18 cellular contexts compared by ENCODE assay signal in the genomic region with DNA sequence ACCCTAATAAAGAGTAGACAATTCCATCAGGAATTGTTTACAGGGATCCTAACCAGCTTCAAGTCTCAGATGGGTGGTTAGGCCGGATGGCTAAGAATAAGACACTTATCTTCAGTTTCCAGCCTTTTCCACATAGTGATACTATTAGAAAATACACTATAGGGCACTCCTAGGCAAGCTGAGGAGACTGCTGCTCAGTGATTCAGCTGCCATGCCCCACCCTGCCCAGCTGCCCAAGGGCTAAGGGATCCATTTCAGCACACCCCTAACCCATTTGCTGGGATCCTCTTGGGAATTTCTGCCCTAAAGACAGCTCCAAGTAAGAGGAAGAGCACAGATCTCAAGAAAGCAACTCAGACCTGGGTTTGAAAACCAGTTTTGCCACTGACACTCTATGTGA. TPM values are rescaled to one million over a fixed set of nuclear protein-coding genes. Genes with fewer than 3 reads are reported as not detected.
DNase-seq lines count a peak whose midpoint lies in the region; ATAC-seq and TF ChIP-seq lines count a peak whose summit lies in the region.
"Had no signal": no experiment of that assay in that cellular context is flagged by ENCODE, and none has a peak within 500 bp of the region (broad histone marks: within the 10 kb centered on the region; RNA-seq: fewer than 3 reads in every experiment).

No MANE protein-coding gene starts in this region.

- H3K9me3 Mint-ChIP-seq in activated naive CD4-positive, alpha-beta T cell treated with anti-CD3 and anti-CD28 coated beads, Interleukin-2, amount 10 ng/mL, durations not matched to agents 7 days and 5 days = no peaks in the 10 kb centered on the region
- H3K9me3 Mint-ChIP-seq in endothelial cell (ENCODE audit: unreplicated experiment) = no peaks in the 10 kb centered on the region
- H3K9me3 Mint-ChIP-seq: H9 had no signal

- H3K36me3 Mint-ChIP-seq in activated naive CD4-positive, alpha-beta T cell treated with anti-CD3 and anti-CD28 coated beads, Interleukin-2, amount 10 ng/mL, durations not matched to agents 7 days and 5 days = no peaks in the 10 kb centered on the region
- H3K36me3 Mint-ChIP-seq in endothelial cell (ENCODE audit: low read depth, unreplicated experiment) = no peaks in the 10 kb centered on the region

- H3K27me3 Mint-ChIP-seq in activated naive CD4-positive, alpha-beta T cell treated with anti-CD3 and anti-CD28 coated beads, Interleukin-2, amount 10 ng/mL, durations not matched to agents 7 days and 5 days = no peaks in the 10 kb centered on the region
- H3K27me3 Mint-ChIP-seq in endothelial cell (ENCODE audit: unreplicated experiment) = peaks cover 3% of the 10 kb centered on the region

- CTCF ChIA-PET in PC-3 (lab: Charles Lee) = no interaction called here
- CTCF ChIA-PET in activated naive CD4-positive, alpha-beta T cell treated with anti-CD3 and anti-CD28 coated beads, Interleukin-2, amount 10 ng/mL, durations not matched to agents 7 days and 5 days (lab: Charles Lee) = no interaction called here

- no peak overlapping the region for H3K27ac Mint-ChIP-seq in activated naive CD4-positive, alpha-beta T cell treated with anti-CD3 and anti-CD28 coated beads, Interleukin-2, amount 10 ng/mL, durations not matched to agents 7 days and 5 days
- H3K27ac Mint-ChIP-seq in endothelial cell (ENCODE audit: unreplicated experiment) = no peak overlapping the region

- H3K9ac ChIP-seq in PC-3 (ENCODE audit: low read length) (no peak overlapping the region), subcutaneous abdominal adipose tissue (ENCODE audit: low read length in 5 of 5) (no peak overlapping the region)

- POLR2A ChIA-PET in PC-3 (lab: Charles Lee; ENCODE audit: unreplicated experiment) = no interaction called here

- no peaks in the 10 kb centered on the region for H3F3A ChIP-seq in PC-3 (ENCODE audit: low read length, unreplicated experiment)

- no peaks in the 10 kb centered on the region for H3K9me3 ChIP-seq in PC-3 (ENCODE audit: low read length)
- H3K9me3 ChIP-seq in right lobe of liver = no peaks in the 10 kb centered on the region
- no peaks in the 10 kb centered on the region for H3K9me3 ChIP-seq in subcutaneous abdominal adipose tissue (ENCODE audit: control insufficient read depth in 5 of 5, low read length in 5 of 5)
- H3K9me3 ChIP-seq: lower lobe of right lung had no signal

- no TSS peak for BruUV-seq in PC-3 (replicated peaks; lab: Mats Ljungman, UMichigan)

- H3K4me3 Mint-ChIP-seq in activated naive CD4-positive, alpha-beta T cell treated with anti-CD3 and anti-CD28 coated beads, Interleukin-2, amount 10 ng/mL, durations not matched to agents 7 days and 5 days = no peak overlapping the region
- no peak overlapping the region for H3K4me3 Mint-ChIP-seq in endothelial cell (ENCODE audit: unreplicated experiment)
- H3K4me3 Mint-ChIP-seq: H9 had no signal

- TF ChIP-seq POLR2A in right lobe of liver (IDR thresholded peaks at IDR 0.05) = no peak

- H3K4me1 ChIP-seq in PC-3 (ENCODE audit: insufficient read depth, low read length) (peaks cover 37% of the 10 kb centered on the region), right lobe of liver (peaks cover 0 to 95% (median 42%) of the 10 kb centered on the region in 4 donors), subcutaneous abdominal adipose tissue (ENCODE audit: control insufficient read depth in 5 of 5, insufficient read depth in 5 of 5, low read length in 5 of 5) (peaks cover 0 to 68% (median 49%) of the 10 kb centered on the region in 5 donors)

- H4K20me1 ChIP-seq in PC-3 (ENCODE audit: low read length) = 0 out of 2 replicates have a peak, but pooled peaks cover 10% of the 10 kb centered on the region

- no peaks in the 10 kb centered on the region for H3K9me2 ChIP-seq in PC-3 (replicated peaks; ENCODE audit: low read length)

- no peaks in the 10 kb centered on the region for H3K4me1 Mint-ChIP-seq in activated naive CD4-positive, alpha-beta T cell treated with anti-CD3 and anti-CD28 coated beads, Interleukin-2, amount 10 ng/mL, durations not matched to agents 7 days and 5 days
- H3K4me1 Mint-ChIP-seq in endothelial cell (ENCODE audit: unreplicated experiment) = peaks cover 19% of the 10 kb centered on the region

- H3K4me2 ChIP-seq in PC-3 (ENCODE audit: low read length) = peak overlapping the region; percentile 26

- no peak overlapping the region for H2AFZ ChIP-seq in PC-3 (ENCODE audit: low read length)

- WGBS in right lobe of liver (ENCODE audit: insufficient coverage, low coverage, low lambda C conversion rate, missing lambda C conversion rate) = 73% methylated on average over 1 of the region's 1 CpG

- intact Hi-C loops in PC-3 (cut with micrococcal nuclease) = no loop called here
- intact Hi-C loops in right lobe of liver (cut with DNase I) = no loop called here

- DNase-seq in PC-3 (no peak), epithelial cell of esophagus (ENCODE audit: low read depth) (peak; percentile 39), right lobe of liver (no peak), endothelial cell (ENCODE audit: low spot score) (no peak), NCI-H187 treated with DMSO at 0.1 percent for 48 hours (lab: John Stamatoyannopoulos, UW) (no peak)
- no peak for DNase-seq in activated naive CD4-positive, alpha-beta T cell treated with anti-CD3 and anti-CD28 coated beads, Interleukin-2, amount 10 ng/mL, durations not matched to agents 7 days and 5 days
- DNase-seq: H9; lower lobe of right lung; MV-4-11; NCI-H1694; NCI-H2227 treated with DMSO at 0.1 percent for 48 hours; NCI-H82; stimulated activated naive CD4-positive, alpha-beta T cell; T-helper 2 cell; WERI-Rb-1 had no signal

- ATAC-seq in PC-3 (peak; percentile 23; the same call in 1 of the 2 replicates), right lobe of liver (no peak)
- ATAC-seq: K562, Panc1 had no signal

- no peak for TF ChIP-seq CTCF in PC-3 (conservative IDR thresholded peaks at IDR 0.05; ENCODE audit: low read depth, low read length)
- no peak for TF ChIP-seq CTCF in epithelial cell of esophagus (IDR thresholded peaks at IDR 0.05; ENCODE audit: insufficient read depth, low read depth, low read length, missing control alignments)
- TF ChIP-seq CTCF in right lobe of liver (IDR thresholded peaks at IDR 0.05) = no peak
- TF ChIP-seq CTCF in endothelial cell (IDR thresholded peaks at IDR 0.05; ENCODE audit: unreplicated experiment) = no peak

- no peak overlapping the region for H3K4me3 ChIP-seq in PC-3 (ENCODE audit: low read length)
- H3K4me3 ChIP-seq in epithelial cell of esophagus (ENCODE audit: low read length) = no peak overlapping the region
- no peak overlapping the region for H3K4me3 ChIP-seq in right lobe of liver
- no peak overlapping the region for H3K4me3 ChIP-seq in subcutaneous abdominal adipose tissue (ENCODE audit: low read depth in 1 of 5, low read length in 5 of 5)
- H3K4me3 ChIP-seq: K562, lower lobe of right lung had no signal

- no peaks in the 10 kb centered on the region for H3K27me3 ChIP-seq in PC-3 (ENCODE audit: low read length)
- H3K27me3 ChIP-seq in right lobe of liver = no peaks in the 10 kb centered on the region
- H3K27me3 ChIP-seq in subcutaneous abdominal adipose tissue (ENCODE audit: control insufficient read depth in 5 of 5, insufficient read depth in 4 of 5, low read length in 5 of 5) = no peaks in the 10 kb centered on the region

- peaks cover 90% of the 10 kb centered on the region for H3K79me2 ChIP-seq in PC-3 (ENCODE audit: low read length)

- H3K36me3 ChIP-seq in PC-3 (ENCODE audit: low read depth, low read length) (peaks cover 4% of the 10 kb centered on the region; the same call in 1 of the 2 replicates), right lobe of liver (no peaks in the 10 kb centered on the region), subcutaneous abdominal adipose tissue (ENCODE audit: control insufficient read depth in 5 of 5, insufficient read depth in 5 of 5, low read length in 5 of 5) (peaks cover 0 to under 1% (median 0%) of the 10 kb centered on the region in 5 donors)
- H3K36me3 ChIP-seq: lower lobe of right lung, WERI-Rb-1 had no signal

- H3K27ac ChIP-seq in PC-3 (ENCODE audit: low read length) (peak overlapping the region; percentile 34; the same call in 1 of the 2 replicates), right lobe of liver (peak overlapping the region; percentile 45 to 82 (median 70)), subcutaneous abdominal adipose tissue (ENCODE audit: low read depth, low read length) (peak overlapping the region; percentile 80)
- H3K27ac ChIP-seq: lower lobe of right lung, WERI-Rb-1 had no signal

RNA-seq across cellular contexts. Expression of gene PLPP3, which starts 31.9 kb away (rescaled TPM):
- total RNA-seq in PC-3 (2014; rRNA removed) (32.8 and 41.0 TPM in 2 replicates), right lobe of liver (100 to 1,000 TPM in 1 of 6 experiments, 10 to 100 TPM in 5; 47.8 to 118 (median 65.8) TPM), endothelial cell (ENCODE audit: unreplicated experiment) (33.5 TPM)
